12 cellular contexts compared by ENCODE assay signal in the genomic region with DNA sequence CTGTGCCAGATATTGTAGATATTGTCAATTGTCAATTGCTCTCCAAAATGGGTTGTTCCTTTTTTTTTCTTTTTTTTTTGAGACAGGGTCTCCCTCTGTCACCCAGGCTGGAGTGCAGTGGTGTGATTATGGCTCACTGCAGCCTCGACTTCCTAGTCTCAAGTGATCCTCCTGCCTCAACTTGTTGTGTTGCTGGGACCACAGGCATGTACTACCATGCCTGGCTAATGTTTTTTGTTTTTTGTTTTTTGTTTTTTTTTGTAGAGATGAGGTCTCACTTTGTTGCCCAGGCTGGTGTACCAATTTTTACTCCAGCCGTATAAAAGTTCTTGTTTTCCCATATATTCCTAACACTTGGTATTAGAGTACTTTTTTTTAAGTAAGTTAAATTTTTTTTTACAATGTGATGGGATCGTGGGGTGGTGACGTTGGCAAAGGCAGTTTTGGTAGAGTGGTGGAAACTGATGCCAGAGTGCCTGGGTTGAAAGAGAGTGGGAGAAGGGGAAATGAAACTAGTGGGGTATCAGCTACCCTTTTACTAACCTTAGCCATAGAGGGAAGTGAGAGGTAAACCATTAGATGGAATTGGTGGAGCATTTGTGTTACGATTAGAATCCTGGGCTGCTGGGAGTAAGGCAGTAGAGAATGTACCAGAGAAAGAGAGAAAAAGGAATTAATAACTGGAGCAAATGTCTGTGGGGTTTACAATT. TPM values are rescaled to one million over a fixed set of nuclear protein-coding genes. Genes with fewer than 3 reads are reported as not detected.
DNase-seq lines count a peak whose midpoint lies in the region; ATAC-seq and TF ChIP-seq lines count a peak whose summit lies in the region.
"Had no signal": no experiment of that assay in that cellular context is flagged by ENCODE, and none has a peak within 500 bp of the region (broad histone marks: within the 10 kb centered on the region; RNA-seq: fewer than 3 reads in every experiment).

No MANE protein-coding gene starts in this region.

- H3K27ac ChIP-seq in upper lobe of left lung: no peak overlapping the region

- TF ChIP-seq POLR2A in upper lobe of left lung (IDR thresholded peaks at IDR 0.05): no peak

- TF ChIP-seq EP300 in upper lobe of left lung (IDR thresholded peaks at IDR 0.05): no peak

- peak; percentile 59 for DNase-seq in GM12864 (ENCODE audit: low read depth)
- peak; percentile 69 for DNase-seq in RPMI8226
- no peak for DNase-seq in amniotic stem cell (lab: John Stamatoyannopoulos, UW)
- DNase-seq in upper lobe of left lung: no peak
- DNase-seq in A172 (ENCODE audit: low spot score): no peak
- no peak for DNase-seq in SK-N-DZ (ENCODE audit: low spot score)
- DNase-seq: central memory CD4-positive, alpha-beta T cell; Right ventricle myocardium superior; stimulated activated CD4-positive, alpha-beta T cell treated with anti-CD3 and anti-CD28 coated beads, Interleukin-15, amount 100 ng/mL, for 24 hours had no signal

- H3K4me3 ChIP-seq in GM12864 (ENCODE audit: low read depth, low read length) (no peak overlapping the region), upper lobe of left lung (no peak overlapping the region)
- H3K4me3 ChIP-seq: K562 had no signal

- H3K36me3 ChIP-seq in upper lobe of left lung: no peaks in the 10 kb centered on the region

- no peak for TF ChIP-seq CTCF in GM12864 (IDR thresholded peaks at IDR 0.05; ENCODE audit: low read depth, low read length, missing control alignments)
- no peak for TF ChIP-seq CTCF in upper lobe of left lung (IDR thresholded peaks at IDR 0.05)

- H3K9me3 ChIP-seq in upper lobe of left lung: no peaks in the 10 kb centered on the region

- H3K27me3 ChIP-seq in upper lobe of left lung: no peaks in the 10 kb centered on the region

- peaks cover 0 to 12% (median 5%) of the 10 kb centered on the region in 4 donors for H3K4me1 ChIP-seq in upper lobe of left lung

- ATAC-seq in GM21360 (IDR thresholded peaks at IDR 0.05; ENCODE audit: unreplicated experiment): peak; percentile 87
- peak; percentile 72 for ATAC-seq in HG03095 (IDR thresholded peaks at IDR 0.05; ENCODE audit: unreplicated experiment)
- no peak for ATAC-seq in upper lobe of left lung (ENCODE audit: low FRiP score in 2 of 2)
- ATAC-seq: K562 had no signal

- WGBS in upper lobe of left lung, 2 donors: 72 to 89% methylated on average over 5 of the region's 5 CpGs

RNA-seq across cellular contexts. Expression of a gene that starts 33.0 kb away (rescaled TPM):
- 10 to 100 TPM in 3 of 6 donors, 1 to 10 TPM in 2, under 1 TPM in 1; 0.66 to 48.8 (median 7.4) TPM for total RNA-seq in upper lobe of left lung
- 0.96 and 4.9 TPM in 2 replicates for total RNA-seq in A172 (2014; rRNA removed; shearing (Covaris generic))
- polyA plus RNA-seq in SK-N-DZ (2014; cell fraction: cytosol; rRNA removed): not detected in 2 replicates
- polyA plus RNA-seq in SK-N-DZ (2014; cell fraction: nucleus; rRNA removed): not detected in 2 replicates

RNA-seq across cellular contexts. Expression of a gene that starts 56.2 kb away (rescaled TPM):
- total RNA-seq in upper lobe of left lung: 10 to 100 TPM; 31.5 to 71.8 (median 42.5) TPM
- 38.9 and 43.3 TPM in 2 replicates for total RNA-seq in A172 (2014; rRNA removed; shearing (Covaris generic))
- polyA plus RNA-seq in SK-N-DZ (2014; cell fraction: cytosol; rRNA removed): 18.0 and 26.2 TPM in 2 replicates
- 14.4 and 14.6 TPM in 2 replicates for polyA plus RNA-seq in SK-N-DZ (2014; cell fraction: nucleus; rRNA removed)

Comparison
In these comparisons a context has a peak if more than half of its experiments do, and no peak if none do; other contexts are left out.
1. DNase-seq: peak in GM12864 (single experiment) and RPMI8226 (single experiment); none in amniotic stem cell (single experiment), upper lobe of left lung (0 of 2), A172 (single experiment) and SK-N-DZ (single experiment).
2. ATAC-seq: peak in GM21360 (single experiment) and HG03095 (single experiment); none in upper lobe of left lung (0 of 2).